Comparison of ENCODE assay signal across 10 cellular contexts in the genomic region with DNA sequence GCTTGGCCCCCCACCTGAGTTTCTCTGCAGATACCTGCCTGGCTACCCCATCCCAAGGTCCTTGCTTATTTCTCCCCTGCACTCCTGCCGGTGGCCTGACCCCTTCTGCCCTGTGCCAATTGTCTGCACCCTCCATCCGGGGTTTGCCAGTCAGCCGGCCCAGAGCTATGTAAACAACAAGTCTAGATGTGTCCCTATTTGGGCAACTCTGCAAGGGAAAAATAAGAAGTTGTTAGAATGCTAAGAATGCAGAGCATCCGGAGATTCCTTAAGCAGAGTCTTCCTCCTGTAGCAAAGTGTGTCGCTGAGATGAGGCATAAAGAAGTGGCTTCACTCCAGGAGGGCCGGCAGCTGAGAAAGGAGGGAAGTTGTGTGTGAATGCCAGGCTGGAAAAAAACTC. TPM values are rescaled to one million over a fixed set of nuclear protein-coding genes. Genes with fewer than 3 reads are reported as not detected.
A peak's percentile ranks its signal among the peaks of the same experiment; 100 is the strongest.
DNase-seq lines count a peak whose midpoint lies in the region; ATAC-seq and TF ChIP-seq lines count a peak whose summit lies in the region.
"Had no signal": no experiment of that assay in that cellular context is flagged by ENCODE, and none has a peak within 500 bp of the region (broad histone marks: within the 10 kb centered on the region; RNA-seq: fewer than 3 reads in every experiment).

No MANE protein-coding gene starts in this region.

- H3K14ac ChIP-seq in mesenchymal stem cell (ENCODE audit: low read length in 2 of 2), result no peak overlapping the region

- peak overlapping the region; percentile 86 for H4K8ac ChIP-seq in mesenchymal stem cell (ENCODE audit: low read length)

- peak overlapping the region; percentile 10 for H3K4me2 ChIP-seq in mesenchymal stem cell (ENCODE audit: low read length, poor library complexity, severe bottlenecking)
- H3K4me2 ChIP-seq: KMS-11 had no signal

- no peaks in the 10 kb centered on the region for H3K79me1 ChIP-seq in mesenchymal stem cell (replicated peaks; ENCODE audit: low read length, poor library complexity, severe bottlenecking)

- H3K9me3 ChIP-seq in HUES6 (ENCODE audit: control insufficient read depth, insufficient read depth, low read depth, low read length), result peaks cover 5% of the 10 kb centered on the region; the same call in 1 of the 2 replicates
- H3K9me3 ChIP-seq in mesenchymal stem cell (ENCODE audit: control insufficient read depth, low read length), result peaks cover 4% of the 10 kb centered on the region

- peak overlapping the region; percentile 8 for H2BK5ac ChIP-seq in mesenchymal stem cell (ENCODE audit: low read depth, low read length, poor library complexity, severe bottlenecking)

- no peak overlapping the region for H3K4me3 ChIP-seq in AG10803 (ENCODE audit: low read length)
- 0 out of 2 replicates have a peak overlapping the region, but pooled peaks have one; percentile 20 for H3K4me3 ChIP-seq in HUES6 (ENCODE audit: low read depth, low read length)
- H3K4me3 ChIP-seq in mesenchymal stem cell (ENCODE audit: insufficient read depth in 1 of 2, low read depth in 1 of 2, low read length in 2 of 2), result no peak overlapping the region

- H2BK120ac ChIP-seq in mesenchymal stem cell (ENCODE audit: low read depth, low read length), result peak overlapping the region; percentile 21

- H4K91ac ChIP-seq in mesenchymal stem cell (ENCODE audit: low read length), result peak overlapping the region; percentile 73

- H3K4ac ChIP-seq in mesenchymal stem cell (ENCODE audit: low read depth in 1 of 2, low read length in 2 of 2), result peak overlapping the region in 1 of 2 experiments; percentile 7

- no peak for ATAC-seq in GM18502 (IDR thresholded peaks at IDR 0.05; ENCODE audit: poor library complexity, unreplicated experiment)

- H3K36me3 ChIP-seq in HUES6 (ENCODE audit: control insufficient read depth, insufficient read depth, low read length) (no peaks in the 10 kb centered on the region), mesenchymal stem cell (ENCODE audit: control insufficient read depth in 1 of 2, insufficient read depth in 2 of 2, low read depth in 1 of 2, low read length in 2 of 2) (no peaks in the 10 kb centered on the region)

- H3K27ac ChIP-seq in HUES6 (ENCODE audit: low read depth, low read length), result peak overlapping the region; percentile 91
- peak overlapping the region; percentile 67 for H3K27ac ChIP-seq in mesenchymal stem cell (ENCODE audit: low read length, poor library complexity, severe bottlenecking)
- H3K27ac ChIP-seq: KMS-11 had no signal

- no peak for TF ChIP-seq CTCF in AG10803 (conservative IDR thresholded peaks at IDR 0.05; ENCODE audit: low read length)

- peak overlapping the region; percentile 14 to 28 for H3K18ac ChIP-seq in mesenchymal stem cell (ENCODE audit: low read depth in 1 of 2, low read length in 2 of 2)

- DNase-seq in AG10803 (ENCODE audit: low read depth) (peak; percentile 89), dedifferentiated amniotic fluid mesenchymal stem cell (ENCODE audit: extremely low spot score) (peak; percentile 73), mesenchymal stem cell (peak; percentile 40), NCI-H1048 (lab: John Stamatoyannopoulos, UW) (no peak), NCI-H748 (lab: John Stamatoyannopoulos, UW; ENCODE audit: unreplicated experiment) (no peak), anterior cingulate cortex (lab: John Stamatoyannopoulos, UW) (no peak)
- DNase-seq: activated gamma-delta T cell had no signal

- H3K9ac ChIP-seq in HUES6 (ENCODE audit: low read length) (peak overlapping the region; percentile 84), mesenchymal stem cell (ENCODE audit: low read length) (no peak overlapping the region)
- H3K9ac ChIP-seq: KMS-11 had no signal

- peak overlapping the region; percentile 21 to 38 for H2BK12ac ChIP-seq in mesenchymal stem cell (ENCODE audit: low read length in 2 of 2)

- H3K4me1 ChIP-seq in HUES6 (ENCODE audit: control insufficient read depth, insufficient read depth, low read length), result peaks cover 30% of the 10 kb centered on the region
- H3K4me1 ChIP-seq in mesenchymal stem cell (ENCODE audit: control insufficient read depth, insufficient read depth, low read depth, low read length), result peaks cover 23% of the 10 kb centered on the region

- H3K27me3 ChIP-seq in HUES6 (ENCODE audit: control insufficient read depth, insufficient read depth, low read length), result no peaks in the 10 kb centered on the region
- peaks cover 0 to 19% of the 10 kb centered on the region in 2 experiments for H3K27me3 ChIP-seq in mesenchymal stem cell (ENCODE audit: control insufficient read depth in 1 of 2, insufficient read depth in 1 of 2, low read length in 2 of 2)

- no peak overlapping the region for H2AK5ac ChIP-seq in mesenchymal stem cell (ENCODE audit: low read length, severe bottlenecking)

- no peak overlapping the region for H3K23ac ChIP-seq in mesenchymal stem cell (ENCODE audit: low read length in 2 of 2)

- no peak overlapping the region for H2AFZ ChIP-seq in mesenchymal stem cell (ENCODE audit: low read depth, low read length)

- H2BK15ac ChIP-seq in mesenchymal stem cell (ENCODE audit: low read depth, poor library complexity, severe bottlenecking), result no peak overlapping the region

- WGBS in mesenchymal stem cell, result 1% methylated on average over 6 of the region's 6 CpGs

RNA-seq across cellular contexts. Expression of gene RGS9, which starts 46.6 kb away (rescaled TPM):
- polyA plus RNA-seq in mesenchymal stem cell (2013, experiment 1 of 2), result 8.0 TPM
- 8.1 TPM for polyA plus RNA-seq in mesenchymal stem cell (2013, experiment 2 of 2)

Comparison
In these comparisons a context has a peak if more than half of its experiments do, and no peak if none do; other contexts are left out.
1. DNase-seq: peak in AG10803 (single experiment), dedifferentiated amniotic fluid mesenchymal stem cell (single experiment) and mesenchymal stem cell (single experiment); none in NCI-H1048 (single experiment), NCI-H748 (single experiment) and anterior cingulate cortex (0 of 58).